ENCODE assay signal across 1 cellular context in the genomic region with DNA sequence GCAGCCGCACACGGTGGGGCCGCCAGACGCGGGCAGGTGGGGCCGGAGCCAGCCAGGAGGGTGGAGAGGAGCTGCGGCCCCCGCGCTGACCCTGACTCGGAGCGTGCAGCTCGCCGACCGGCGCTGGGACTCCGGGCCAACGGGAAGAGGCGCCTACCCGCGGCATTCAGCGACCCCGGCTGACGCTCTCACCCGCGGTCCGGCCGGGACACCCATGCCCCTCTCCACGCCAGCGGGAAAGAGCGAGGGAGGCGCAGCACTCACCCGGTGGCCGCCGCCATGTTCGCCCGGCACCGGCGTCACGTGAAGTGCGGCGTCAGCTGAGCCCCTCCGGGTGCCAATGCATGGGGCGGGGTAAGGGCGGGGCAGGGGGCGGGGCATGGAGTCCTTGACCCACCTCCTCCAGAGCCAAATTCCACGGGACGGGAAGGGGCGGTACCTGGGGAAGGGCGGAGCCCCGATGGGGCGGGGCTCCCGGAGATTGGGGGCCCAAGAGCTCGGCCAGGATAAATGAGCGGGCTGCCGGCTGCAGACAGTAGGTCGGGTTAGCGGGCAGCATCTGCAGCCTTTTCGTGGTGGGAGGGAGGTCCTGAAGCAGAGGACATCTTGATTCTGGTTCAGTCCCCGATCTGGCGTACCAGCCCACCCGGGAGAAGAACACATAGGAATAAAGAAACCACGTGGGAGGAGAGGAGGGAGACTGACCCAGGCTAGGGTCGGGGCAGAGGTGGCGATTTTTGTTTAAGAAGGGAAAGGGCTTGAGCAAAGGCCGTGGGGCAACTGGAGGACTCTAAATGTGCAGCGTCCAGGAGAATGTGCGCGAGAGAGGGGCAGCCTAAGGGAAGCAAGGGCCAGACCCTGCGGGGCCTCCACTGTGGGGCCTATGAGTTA.
A peak's percentile ranks its signal among the peaks of the same experiment; 100 is the strongest.
TF ChIP-seq lines count a peak whose summit lies in the region.

Gene PEPD (minus strand): TSS at position 312 of the 891 bp plus-strand sequence. CDS start 31 bp downstream, at position 281.

TF ChIP-seq in Ishikawa, 13 proteins besides CTCF, POLR2A, EP300 and RAD21 (continued from another document):
- TF ChIP-seq REST (IDR thresholded peaks at IDR 0.05; ENCODE audit: low read depth) = no peak
- TF ChIP-seq, protein P1, sequence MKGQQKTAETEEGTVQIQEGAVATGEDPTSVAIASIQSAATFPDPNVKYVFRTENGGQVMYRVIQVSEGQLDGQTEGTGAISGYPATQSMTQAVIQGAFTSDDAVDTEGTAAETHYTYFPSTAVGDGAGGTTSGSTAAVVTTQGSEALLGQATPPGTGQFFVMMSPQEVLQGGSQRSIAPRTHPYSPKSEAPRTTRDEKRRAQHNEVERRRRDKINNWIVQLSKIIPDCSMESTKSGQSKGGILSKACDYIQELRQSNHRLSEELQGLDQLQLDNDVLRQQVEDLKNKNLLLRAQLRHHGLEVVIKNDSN (IDR thresholded peaks at IDR 0.05) = peak; percentile 98
- peak; percentile 96 for TF ChIP-seq YY1 (IDR thresholded peaks at IDR 0.05; ENCODE audit: low read depth)
- TF ChIP-seq FOXM1 (IDR thresholded peaks at IDR 0.05; ENCODE audit: borderline replicate concordance, low read depth) = no peak
- TF ChIP-seq CEBPB (IDR thresholded peaks at IDR 0.05) = no peak
